Comparison of ENCODE assay signal across 1 cellular context in genomic region chr10:71292624-71293445, GRCh38.
A peak's percentile ranks its signal among the peaks of the same experiment; 100 is the strongest.
TF ChIP-seq lines count a peak whose summit lies in the region.

No MANE protein-coding gene starts in this region.

TF ChIP-seq in liver, 16 proteins besides CTCF, POLR2A, EP300 and RAD21 (continued from another document):
- TF ChIP-seq REST (IDR thresholded peaks at IDR 0.05): no peak
- no peak for TF ChIP-seq TAF1 (conservative IDR thresholded peaks at IDR 0.05)
- TF ChIP-seq ZBTB33 (IDR thresholded peaks at IDR 0.05): no peak
- TF ChIP-seq HNF4A (conservative IDR thresholded peaks at IDR 0.05): peak; percentile 68 to 73
